Comparison of ENCODE assay signal across 13 cellular contexts in genomic region chr5:41415242-41415641, GRCh38.
DNase-seq lines count a peak whose midpoint lies in the region; ATAC-seq and TF ChIP-seq lines count a peak whose summit lies in the region.
"Had no signal": no experiment of that assay in that cellular context is flagged by ENCODE, and none has a peak within 500 bp of the region (broad histone marks: within the 10 kb centered on the region; RNA-seq: fewer than 3 reads in every experiment).

No MANE protein-coding gene starts in this region.

- intact Hi-C loops in left ventricle myocardium inferior (cut with micrococcal nuclease), result no loop called here
- intact Hi-C loops in Right ventricle myocardium inferior (cut with DNase I), result no loop called here
- intact Hi-C loops in mammary epithelial cell (cut with micrococcal nuclease), result no loop called here

- no peak for DNase-seq in left ventricle myocardium inferior
- DNase-seq in Right ventricle myocardium inferior (ENCODE audit: missing footprints), result no peak
- DNase-seq in M059J (ENCODE audit: low read depth), result peak; percentile 76
- DNase-seq in mammary epithelial cell, result no peak
- DNase-seq in smooth muscle cell (lab: John Stamatoyannopoulos, UW; ENCODE audit: unreplicated experiment), result no peak
- DNase-seq in AG08396 (ENCODE audit: low spot score), result no peak
- DNase-seq in SIG-M5 (lab: John Stamatoyannopoulos, UW), result no peak
- DNase-seq in NCI-H2029 (lab: John Stamatoyannopoulos, UW), result no peak
- DNase-seq: CD4-positive, alpha-beta T cell; GDM1; NCI-H1048; NCI-H1694; SHP77 treated with DMSO at 0.1 percent for 48 hours had no signal

- H3K4me2 ChIP-seq in mammary epithelial cell (ENCODE audit: insufficient read depth, low read depth, low read length), result no peak overlapping the region
- H3K4me2 ChIP-seq in smooth muscle cell, result no peak overlapping the region

- peaks cover 4% of the 10 kb centered on the region for H3K36me3 ChIP-seq in left ventricle myocardium inferior
- no peaks in the 10 kb centered on the region for H3K36me3 ChIP-seq in mammary epithelial cell (ENCODE audit: insufficient read depth, low read length)
- H3K36me3 ChIP-seq in smooth muscle cell (ENCODE audit: low read depth), result no peaks in the 10 kb centered on the region

- ATAC-seq in Right ventricle myocardium inferior, result no peak

- H3K4me1 ChIP-seq in left ventricle myocardium inferior (peaks cover 85% of the 10 kb centered on the region), mammary epithelial cell (ENCODE audit: insufficient read depth, low read length) (peaks cover 33% of the 10 kb centered on the region), smooth muscle cell (ENCODE audit: low read depth) (no peaks in the 10 kb centered on the region)

- H3K4me3 ChIP-seq in left ventricle myocardium inferior (no peak overlapping the region), mammary epithelial cell (replicated peaks in 1 of 3; ENCODE audit: insufficient read depth in 1 of 3, low read depth in 2 of 3, low read length in 3 of 3) (no peak overlapping the region), smooth muscle cell (no peak overlapping the region)

- no peaks in the 10 kb centered on the region for H3F3A ChIP-seq in smooth muscle cell (ENCODE audit: low read depth)

- H3K27me3 ChIP-seq in left ventricle myocardium inferior (ENCODE audit: low read depth) (no peaks in the 10 kb centered on the region), mammary epithelial cell (ENCODE audit: insufficient read depth, low read length) (no peaks in the 10 kb centered on the region), smooth muscle cell (ENCODE audit: low read depth) (no peaks in the 10 kb centered on the region)

- H3K79me2 ChIP-seq in mammary epithelial cell (ENCODE audit: insufficient read depth, low read length) (no peaks in the 10 kb centered on the region), smooth muscle cell (ENCODE audit: low read depth) (no peaks in the 10 kb centered on the region)

- H3K27ac ChIP-seq in left ventricle myocardium inferior (replicated peaks) (peak overlapping the region; percentile 69), mammary epithelial cell (ENCODE audit: insufficient read depth, low read depth, low read length) (peak overlapping the region; percentile 59), smooth muscle cell (ENCODE audit: low read depth) (peak overlapping the region; percentile 58)

- CTCF ChIA-PET in mammary epithelial cell (lab: Charles Lee; ENCODE audit: low non-redundant PET), result no interaction called here

- WGBS in mammary epithelial cell (ENCODE audit: low coverage, missing lambda C conversion rate), result 100% methylated on average over 1 of the region's 1 CpG
- WGBS in smooth muscle cell (ENCODE audit: low lambda C conversion rate), result 82% methylated on average over 1 of the region's 1 CpG

- in situ Hi-C loops in mammary epithelial cell (cut with MboI; ENCODE audit: low sequenced_read_pairs in 2 of 2), result no loop called here

- BruUV-seq in mammary epithelial cell (replicated peaks; lab: Mats Ljungman, UMichigan), result no TSS peak

- no peak for TF ChIP-seq CTCF in left ventricle myocardium inferior (IDR thresholded peaks at IDR 0.05; ENCODE audit: borderline replicate concordance)
- TF ChIP-seq CTCF in mammary epithelial cell (conservative IDR thresholded peaks at IDR 0.05 in 1 of 2, IDR thresholded peaks at IDR 0.05 in 1 of 2; ENCODE audit: extremely low read depth in 1 of 2, insufficient read depth in 1 of 2, low read depth in 1 of 2, low read length in 2 of 2), result no peak
- TF ChIP-seq CTCF in smooth muscle cell (IDR thresholded peaks at IDR 0.05; ENCODE audit: borderline replicate concordance, insufficient read depth, poor library complexity, severe bottlenecking), result no peak

- H3K9me3 ChIP-seq in left ventricle myocardium inferior (replicated peaks) (no peaks in the 10 kb centered on the region), mammary epithelial cell (replicated peaks; ENCODE audit: insufficient read depth, low read length) (no peaks in the 10 kb centered on the region), smooth muscle cell (replicated peaks; ENCODE audit: low read depth) (no peaks in the 10 kb centered on the region)

- H4K20me1 ChIP-seq in mammary epithelial cell (ENCODE audit: insufficient read depth, low read length) (no peaks in the 10 kb centered on the region), smooth muscle cell (ENCODE audit: low read depth) (no peaks in the 10 kb centered on the region)

- dilution Hi-C loops in mammary epithelial cell (cut with HindIII; ENCODE audit: low sequenced_read_pairs), result no loop called here

- H2AFZ ChIP-seq in mammary epithelial cell (ENCODE audit: low read depth, low read length) (no peak overlapping the region), smooth muscle cell (ENCODE audit: low read depth) (no peak overlapping the region)

- H3K9ac ChIP-seq in mammary epithelial cell (ENCODE audit: insufficient read depth, low read length), result no peak overlapping the region
- H3K9ac ChIP-seq in smooth muscle cell (ENCODE audit: low read depth), result no peak overlapping the region
